In the genomic region with DNA sequence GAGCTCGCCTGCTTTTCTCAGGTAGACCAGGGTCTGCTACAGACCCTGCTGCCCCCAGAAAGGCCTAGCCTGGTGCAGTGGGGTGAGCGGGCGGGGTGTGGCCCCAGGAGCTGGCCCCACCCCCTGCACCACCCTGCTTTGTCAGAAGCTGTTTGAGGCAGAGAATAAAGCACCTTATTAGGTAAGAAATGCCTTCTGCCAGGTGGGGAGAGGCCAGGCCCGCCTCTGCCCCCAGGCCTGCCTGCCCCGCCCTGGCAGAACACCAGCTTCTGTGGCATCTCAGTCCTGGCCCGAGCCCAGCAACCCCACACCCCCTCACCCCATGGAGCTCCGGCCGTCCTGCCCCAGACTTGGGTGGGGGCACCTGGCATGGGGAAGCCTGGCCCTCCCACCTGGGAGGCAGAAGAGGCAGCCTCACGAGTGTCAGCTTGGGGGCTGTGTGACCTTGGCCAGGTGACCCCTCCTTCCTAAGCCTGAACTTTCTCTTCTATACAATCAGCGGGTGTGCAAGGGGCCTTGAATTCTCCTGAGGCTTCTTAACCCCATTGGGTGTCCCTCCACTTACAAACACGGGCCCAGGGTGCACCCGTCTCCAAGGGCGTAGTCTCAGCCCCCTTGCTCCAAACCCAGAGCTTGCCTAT, we compare ENCODE assay signal across 9 cellular contexts. TPM values are rescaled to one million over a fixed set of nuclear protein-coding genes. Genes with fewer than 3 reads are reported as not detected.
A peak's percentile ranks its signal among the peaks of the same experiment; 100 is the strongest.
DNase-seq lines count a peak whose midpoint lies in the region; ATAC-seq, FAIRE-seq and TF ChIP-seq lines count a peak whose summit lies in the region.
"Had no signal": no experiment of that assay in that cellular context is flagged by ENCODE, and none has a peak within 500 bp of the region (broad histone marks: within the 10 kb centered on the region; RNA-seq: fewer than 3 reads in every experiment).

No MANE protein-coding gene starts in this region.

- H3K4me2 ChIP-seq in SK-N-SH (peak overlapping the region; percentile 69; the same call in 1 of the 2 replicates), GM12878 (ENCODE audit: control insufficient read depth, insufficient read depth) (no peak overlapping the region)

- H3K9me2 ChIP-seq in SK-N-SH, result no peaks in the 10 kb centered on the region

- intact Hi-C loops in GM12878 (cut with micrococcal nuclease; ENCODE audit: unreplicated experiment) (no loop called here), lower leg skin (cut with DNase I; ENCODE audit: low total_unique reads) (no loop called here)

- no peak for TF ChIP-seq RAD21 in SK-N-SH (IDR thresholded peaks at IDR 0.05; ENCODE audit: low read length)
- TF ChIP-seq RAD21 in GM12878 (IDR thresholded peaks at IDR 0.05; ENCODE audit: insufficient read depth, low read depth, low read length), result no peak

- H3K9me3 ChIP-seq in SK-N-SH (no peaks in the 10 kb centered on the region), GM12878 (replicated peaks; ENCODE audit: control insufficient read depth, insufficient read depth, low read length) (no peaks in the 10 kb centered on the region)

- SMC1A ChIA-PET in GM12878 (lab: Charles Lee; ENCODE audit: uncharacterized antibody, unreplicated experiment), result no interaction called here

- H2AFZ ChIP-seq in SK-N-SH (ENCODE audit: low read depth) (no peak overlapping the region), GM12878 (ENCODE audit: control insufficient read depth, low read depth, low read length) (no peak overlapping the region)

- H3F3A ChIP-seq in SK-N-SH (replicated peaks; ENCODE audit: insufficient read depth), result peaks cover 18% of the 10 kb centered on the region

- FAIRE-seq in GM12878 (lab: Jason Lieb, UNC), result no peak

- DNase-seq in SK-N-SH, result no peak
- no peak for DNase-seq in GM12878 (ENCODE audit: low read depth, low spot score)
- DNase-seq in lower leg skin (ENCODE audit: low spot score in 2 of 2), result peak; percentile 78 to 95
- peak; percentile 86 for DNase-seq in ureter (ENCODE audit: low spot score)
- DNase-seq in NCI-H446 (lab: John Stamatoyannopoulos, UW), result no peak
- no peak for DNase-seq in hypothalamus (lab: John Stamatoyannopoulos, UW)
- DNase-seq in activated CD4-positive, alpha-beta T cell treated with anti-CD3 and anti-CD28 coated beads for 1 hour, result no peak

- H3K4me1 ChIP-seq in SK-N-SH (ENCODE audit: control insufficient read depth in 1 of 2, insufficient read depth in 2 of 2, low read depth in 1 of 2, low read length in 1 of 2) (peaks cover 14 to 36% of the 10 kb centered on the region in 2 experiments; a peak in 3 of 4 replicates), GM12878 (ENCODE audit: control insufficient read depth, insufficient read depth, low read length) (no peaks in the 10 kb centered on the region)

- no peak for TF ChIP-seq CTCF in SK-N-SH (IDR thresholded peaks at IDR 0.05)
- no peak for TF ChIP-seq CTCF in GM12878 (IDR thresholded peaks at IDR 0.05 in 2 of 3, conservative IDR thresholded peaks at IDR 0.05 in 1 of 3; ENCODE audit: control insufficient read depth in 2 of 3, extremely low read depth in 1 of 3, insufficient read depth in 1 of 3, low read depth in 3 of 3, low read length in 3 of 3)
- TF ChIP-seq CTCF in lower leg skin (IDR thresholded peaks at IDR 0.05), result no peak

- TF ChIP-seq POLR2A in GM12878 (IDR thresholded peaks at IDR 0.05; ENCODE audit: low read depth, low read length) (no peak), lower leg skin (IDR thresholded peaks at IDR 0.05) (no peak)

- no peaks in the 10 kb centered on the region for H3K36me3 ChIP-seq in SK-N-SH (replicated peaks in 1 of 2; ENCODE audit: control insufficient read depth in 1 of 2, insufficient read depth in 2 of 2, low read length in 1 of 2)
- H3K36me3 ChIP-seq in GM12878 (ENCODE audit: control insufficient read depth in 2 of 2, insufficient read depth in 2 of 2, low read length in 1 of 2), result no peaks in the 10 kb centered on the region

- BruUV-seq in GM12878 (replicated peaks; lab: Mats Ljungman, UMichigan), result no TSS peak

- WGBS in SK-N-SH (ENCODE audit: low lambda C conversion rate), result 78% methylated on average over 7 of the region's 13 CpGs
- WGBS in GM12878 (ENCODE audit: insufficient coverage, insufficient replicate concordance, low lambda C conversion rate, missing lambda C conversion rate), result 17% methylated on average over 13 of the region's 13 CpGs
- WGBS in lower leg skin, 2 donors, result 49 to 54% methylated on average over 9 to 13 of the region's 13 CpGs

- no peak for ATAC-seq in SK-N-SH treated with all-trans-retinoic acid at 6 μM for 48 hours
- peak; percentile 22; the same call in 2 of the 3 replicates for ATAC-seq in GM12878

- H3K79me2 ChIP-seq in SK-N-SH (ENCODE audit: insufficient read depth), result peaks cover 15% of the 10 kb centered on the region; the same call in 1 of the 2 replicates
- no peaks in the 10 kb centered on the region for H3K79me2 ChIP-seq in GM12878 (ENCODE audit: control insufficient read depth, insufficient read depth, low read length)

- no peak overlapping the region for H3K4me3 ChIP-seq in SK-N-SH (ENCODE audit: low read depth in 2 of 2, low read length in 1 of 2)
- no peak overlapping the region for H3K4me3 ChIP-seq in GM12878
- no peak overlapping the region for H3K4me3 ChIP-seq in lower leg skin (ENCODE audit: low read depth, poor library complexity, severe bottlenecking)

- CTCF ChIA-PET in SK-N-SH (lab: Yijun Ruan, JAX) (interaction anchor here (0.7 to 4.7 kb wide), 17 partner anchors 8 to 832 kb away, joined by 3 to 25 read pairs (median 4); no protein-coding TSS in a partner anchor), GM12878 (lab: Yijun Ruan, JAX) (interaction anchor here (0.6 to 2.1 kb wide), 4 partner anchors 123 to 732 kb away, joined by 3 to 6 read pairs (median 4); no protein-coding TSS in a partner anchor)

- H3K9ac ChIP-seq in SK-N-SH, result peak overlapping the region; percentile 93
- H3K9ac ChIP-seq in GM12878 (ENCODE audit: control insufficient read depth, insufficient read depth, low read length), result no peak overlapping the region

- in situ Hi-C loops in GM12878 (cut with MboI), result loop anchor here (5.0 kb wide), 1 partner anchor 839 kb away; no protein-coding TSS in a partner anchor

- POLR2A ChIA-PET in SK-N-SH (lab: Yijun Ruan, JAX), result no interaction called here
- POLR2A ChIA-PET in GM12878 (lab: Charles Lee), result no interaction called here

- peak overlapping the region; percentile 34 to 91 for H3K27ac ChIP-seq in SK-N-SH (ENCODE audit: low read depth in 2 of 2, low read length in 1 of 2)
- H3K27ac ChIP-seq in GM12878 (ENCODE audit: control insufficient read depth, insufficient read depth), result no peak overlapping the region

- H3K27me3 ChIP-seq in SK-N-SH (ENCODE audit: insufficient read depth), result no peaks in the 10 kb centered on the region
- H3K27me3 ChIP-seq in GM12878 (replicated peaks in 1 of 2; ENCODE audit: control insufficient read depth in 2 of 2, insufficient read depth in 2 of 2, low read length in 1 of 2), result no peaks in the 10 kb centered on the region; a peak in 2 of 4 replicates

- TF ChIP-seq EP300 in SK-N-SH (IDR thresholded peaks at IDR 0.05; ENCODE audit: borderline replicate concordance in 1 of 2, low read depth in 1 of 2, low read length in 1 of 2) (no peak), GM12878 (IDR thresholded peaks at IDR 0.05; ENCODE audit: borderline replicate concordance in 1 of 2, control insufficient read depth in 1 of 2, low read depth in 2 of 2, low read length in 2 of 2) (no peak)

- H4K20me1 ChIP-seq in SK-N-SH (ENCODE audit: insufficient read depth), result no peaks in the 10 kb centered on the region
- no peaks in the 10 kb centered on the region for H4K20me1 ChIP-seq in GM12878 (ENCODE audit: control insufficient read depth, insufficient read depth)

- RAD21 ChIA-PET in GM12878 (lab: Charles Lee; ENCODE audit: unreplicated experiment), result interaction anchor here (0.6 to 1.1 kb wide), 2 partner anchors 25 to 37 kb away, joined by 3 read pairs; no protein-coding TSS in a partner anchor

TF ChIP-seq in SK-N-SH, 30 proteins besides CTCF, POLR2A, EP300 and RAD21 (continues in another document):
- TF ChIP-seq SIN3A (IDR thresholded peaks at IDR 0.05; ENCODE audit: borderline replicate concordance, low read depth, low read length), result no peak
- no peak for TF ChIP-seq MEF2A (IDR thresholded peaks at IDR 0.05; ENCODE audit: borderline replicate concordance, low read depth)
- no peak for TF ChIP-seq RXRA (IDR thresholded peaks at IDR 0.05; ENCODE audit: borderline replicate concordance, low read depth)
- no peak for TF ChIP-seq MXI1 (IDR thresholded peaks at IDR 0.05; ENCODE audit: low read depth, low read length)

TF ChIP-seq in SK-N-SH treated with all-trans-retinoic acid at 6 μM for 48 hours, 23 proteins besides CTCF, POLR2A, EP300 and RAD21 (continues in another document):
- TF ChIP-seq ZNF565 (CRISPR knock-in tag; conservative IDR thresholded peaks at IDR 0.05; ENCODE audit: low read depth) (no peak), ZFP30 (CRISPR knock-in tag; IDR thresholded peaks at IDR 0.05) (no peak), PPARA (CRISPR knock-in tag; IDR thresholded peaks at IDR 0.05; ENCODE audit: borderline replicate concordance) (no peak)

TF ChIP-seq in GM12878, 131 proteins besides CTCF, POLR2A, EP300 and RAD21 (continues in another document):
- TF ChIP-seq NFYA (IDR thresholded peaks at IDR 0.05; ENCODE audit: borderline replicate concordance, low read depth, low read length) (no peak), RAD51 (IDR thresholded peaks at IDR 0.05) (no peak), EED (IDR thresholded peaks at IDR 0.05; ENCODE audit: low read depth) (no peak)

RNA-seq across cellular contexts. Expression of gene KRT80, which starts 43.2 kb away (rescaled TPM):
- polyA plus RNA-seq in SK-N-SH (2012; rRNA removed), result 14.9 and 17.4 TPM in 2 replicates
- 8.1 and 10.8 TPM in 2 replicates for polyA plus RNA-seq in SK-N-SH (2012; cell fraction: cytosol; rRNA removed)
- 21.6 and 31.9 TPM in 2 replicates for polyA plus RNA-seq in SK-N-SH (2012; cell fraction: nucleus; rRNA removed)
- not detected in 2 replicates for total RNA-seq in GM12878 (2013; cell fraction: nucleolus; rRNA removed)
- total RNA-seq in GM12878 (2014; rRNA removed), result not detected in 2 replicates
- total RNA-seq in GM12878 (2014; rRNA removed; fragmentation: Illumina TruSeq; extraction: Trizol), result not detected in 2 replicates
- 0.05 TPM in 1 of 2 replicates, not detected in the other for total RNA-seq in GM12878 (2021)
- not detected for polyA plus RNA-seq in GM12878 (2011; ENCODE audit: low read depth)
- polyA plus RNA-seq in GM12878 (2011; rRNA removed), result 0.01 TPM in 1 of 2 replicates, not detected in the other
- polyA plus RNA-seq in GM12878 (2011; cell fraction: cytosol; rRNA removed), result 0.02 TPM in 1 of 2 replicates, not detected in the other
- 0.03 TPM in 1 of 2 replicates, not detected in the other for polyA plus RNA-seq in GM12878 (2011; cell fraction: nucleus; rRNA removed)
- polyA plus RNA-seq in GM12878 (2012), result not detected in 2 replicates
- not detected in 2 replicates for polyA plus RNA-seq in GM12878 (2014; fragmentation: Illumina TruSeq; extraction: Trizol)
- polyA plus RNA-seq in GM12878 (2014; fragmentation: Nextera tagmentation; extraction: Ambion mirVana), result not detected
- polyA plus RNA-seq in GM12878 (2014; rRNA removed), result not detected in 2 replicates
- polyA plus RNA-seq in GM12878 (2016; fragmentation: Nextera tagmentation; extraction: Ambion mirVana), result not detected
- not detected in 2 replicates for polyA minus RNA-seq in GM12878 (2011; rRNA and poly(A)+ RNA removed)
- polyA minus RNA-seq in GM12878 (2011; cell fraction: cytosol; rRNA and poly(A)+ RNA removed), result 0.62 and 0.94 TPM in 2 replicates
- polyA minus RNA-seq in GM12878 (2011; cell fraction: nucleus; rRNA and poly(A)+ RNA removed), result 0.12 and 0.19 TPM in 2 replicates
- 100 to 1,000 TPM; 269 to 349 (median 275) TPM for total RNA-seq in lower leg skin
- total RNA-seq in ureter, result 4.6 TPM
- total RNA-seq: activated CD8-positive, alpha-beta memory T cell treated with anti-CD3 and anti-CD28 coated beads for 36 hours had no signal

Comparison
In these comparisons a context has a peak if more than half of its experiments do, and no peak if none do; other contexts are left out.
1. DNase-seq: peak in lower leg skin (2 of 2) and ureter (single experiment); none in SK-N-SH (single experiment), GM12878 (single experiment), NCI-H446 (0 of 2), hypothalamus (0 of 51) and activated CD4-positive, alpha-beta T cell treated with anti-CD3 and anti-CD28 coated beads for 1 hour (single experiment).
2. RNA of gene KRT80, which starts 43.2 kb away (total RNA-seq): 269 to 349 TPM in lower leg skin; 4.6 TPM in ureter (single experiment) and 0.05 TPM in GM12878; every median in the first group is over 10 times any median in the second.